In the genomic region with DNA sequence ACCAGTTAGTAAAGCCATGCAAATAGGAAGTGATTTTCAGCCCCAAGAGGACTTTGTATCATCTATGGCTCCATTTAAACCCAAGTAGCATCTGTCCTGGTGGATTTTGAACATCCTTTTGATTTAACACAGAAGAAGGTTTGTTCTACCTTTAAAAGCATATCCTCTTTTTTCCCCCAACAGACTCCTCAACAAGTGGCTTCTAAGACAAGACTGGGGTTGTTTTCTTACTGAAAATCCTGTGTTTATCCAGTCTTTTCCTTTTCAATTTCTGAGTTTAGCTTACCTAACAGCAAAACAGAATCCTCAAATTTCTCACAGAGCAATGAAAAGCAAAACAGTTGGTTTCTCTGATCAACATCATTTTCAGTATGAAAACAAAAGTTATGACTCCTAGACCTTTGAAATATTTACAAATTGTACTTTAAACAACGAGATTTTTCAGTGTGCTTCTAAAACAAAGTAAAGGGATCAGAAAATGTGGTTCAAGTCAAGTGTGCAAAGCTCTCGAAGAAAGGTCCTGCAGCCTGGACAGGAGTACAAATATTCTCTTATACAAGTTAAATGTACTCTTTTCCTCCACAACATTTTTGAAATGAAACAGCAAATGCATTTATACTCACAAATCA, we compare ENCODE assay signal across 9 cellular contexts. TPM values are rescaled to one million over a fixed set of nuclear protein-coding genes. Genes with fewer than 3 reads are reported as not detected.
DNase-seq lines count a peak whose midpoint lies in the region; ATAC-seq, FAIRE-seq and TF ChIP-seq lines count a peak whose summit lies in the region.
"Had no signal": no experiment of that assay in that cellular context is flagged by ENCODE, and none has a peak within 500 bp of the region (broad histone marks: within the 10 kb centered on the region; RNA-seq: fewer than 3 reads in every experiment).

No MANE protein-coding gene starts in this region.

- H3K27ac ChIP-seq in mesodermal cell (ENCODE audit: low read depth, low read length, severe bottlenecking) (peak overlapping the region; percentile 25), aorta (ENCODE audit: low read depth in 1 of 2, low read length in 2 of 2) (no peak overlapping the region)

- no peaks in the 10 kb centered on the region for H3K27me3 Mint-ChIP-seq in stimulated activated naive CD8-positive, alpha-beta T cell treated with anti-CD3 and anti-CD28 coated beads, Interleukin-15, Interleukin-2, amounts not matched to agents 100 ng/mL and 50 ng/mL, for 24 hours

- H3K27ac Mint-ChIP-seq in stimulated activated naive CD8-positive, alpha-beta T cell treated with anti-CD3 and anti-CD28 coated beads, Interleukin-15, Interleukin-2, amounts not matched to agents 100 ng/mL and 50 ng/mL, for 24 hours, result peak overlapping the region; percentile 80

- TF ChIP-seq CTCF in bronchial epithelial cell (IDR thresholded peaks at IDR 0.05; ENCODE audit: insufficient read depth, low read length, severe bottlenecking), result no peak

- H3K9me3 Mint-ChIP-seq in stimulated activated naive CD8-positive, alpha-beta T cell treated with anti-CD3 and anti-CD28 coated beads, Interleukin-15, Interleukin-2, amounts not matched to agents 100 ng/mL and 50 ng/mL, for 24 hours, result no peaks in the 10 kb centered on the region

- no peaks in the 10 kb centered on the region for H3K27me3 ChIP-seq in bronchial epithelial cell (ENCODE audit: control insufficient read depth, insufficient read depth, low read length)
- no peaks in the 10 kb centered on the region for H3K27me3 ChIP-seq in aorta (ENCODE audit: control insufficient read depth in 1 of 2, insufficient read depth in 2 of 2, low read length in 1 of 2)

- no peak for DNase-seq in stimulated activated naive CD8-positive, alpha-beta T cell treated with anti-CD3 and anti-CD28 coated beads, Interleukin-15, Interleukin-2, amounts not matched to agents 100 U/mL and 50 U/mL, for 24 hours
- DNase-seq in bronchial epithelial cell (ENCODE audit: low read depth) (no peak), aorta (no peak), putamen (ENCODE audit: low spot score) (no peak), NCI-H1436 (lab: John Stamatoyannopoulos, UW) (no peak)
- DNase-seq: KG1 had no signal

- H3K4me1 Mint-ChIP-seq in stimulated activated naive CD8-positive, alpha-beta T cell treated with anti-CD3 and anti-CD28 coated beads, Interleukin-15, Interleukin-2, amounts not matched to agents 100 ng/mL and 50 ng/mL, for 24 hours (ENCODE audit: low read depth), result peaks cover 67% of the 10 kb centered on the region

- H3K4me1 ChIP-seq in mesodermal cell (ENCODE audit: control insufficient read depth, insufficient read depth, low read length, poor library complexity, severe bottlenecking) (peaks cover 10% of the 10 kb centered on the region), aorta (ENCODE audit: control insufficient read depth in 1 of 2, insufficient read depth in 2 of 2, low read length in 2 of 2) (no peaks in the 10 kb centered on the region)

- H3K4me3 ChIP-seq in bronchial epithelial cell (ENCODE audit: low read depth, low read length) (peak overlapping the region; percentile 98), mesodermal cell (ENCODE audit: extremely low read depth, insufficient read depth, low read length, poor library complexity, severe bottlenecking) (peak overlapping the region; percentile 97), aorta (ENCODE audit: low read length in 2 of 2) (peak overlapping the region; percentile 14 to 28)

- H3K9me3 ChIP-seq in mesodermal cell (ENCODE audit: control insufficient read depth, low read length) (no peaks in the 10 kb centered on the region), aorta (ENCODE audit: control insufficient read depth, low read length) (no peaks in the 10 kb centered on the region)

- H3K36me3 Mint-ChIP-seq in stimulated activated naive CD8-positive, alpha-beta T cell treated with anti-CD3 and anti-CD28 coated beads, Interleukin-15, Interleukin-2, amounts not matched to agents 100 ng/mL and 50 ng/mL, for 24 hours (ENCODE audit: low read depth), result peaks cover 48% of the 10 kb centered on the region

- intact Hi-C loops in aorta (cut with DNase I), result no loop called here

- ATAC-seq in stimulated activated naive CD8-positive, alpha-beta T cell treated with anti-CD3 and anti-CD28 coated beads, Interleukin-15, Interleukin-2, amounts not matched to agents 100 U/mL and 50 U/mL, for 24 hours, result no peak
- ATAC-seq in aorta (ENCODE audit: low FRiP score), result no peak
- ATAC-seq in HG02798 (IDR thresholded peaks at IDR 0.05; ENCODE audit: poor library complexity, unreplicated experiment), result no peak

- H3K4me3 Mint-ChIP-seq in stimulated activated naive CD8-positive, alpha-beta T cell treated with anti-CD3 and anti-CD28 coated beads, Interleukin-15, Interleukin-2, amounts not matched to agents 100 ng/mL and 50 ng/mL, for 24 hours, result peak overlapping the region; percentile 98

- H3K36me3 ChIP-seq in bronchial epithelial cell (ENCODE audit: control insufficient read depth, insufficient read depth, low read length) (peaks cover 4% of the 10 kb centered on the region), mesodermal cell (ENCODE audit: control insufficient read depth, insufficient read depth, low read length) (peaks cover 34% of the 10 kb centered on the region), aorta (ENCODE audit: control insufficient read depth in 1 of 2, insufficient read depth in 2 of 2, low read length in 1 of 2) (no peaks in the 10 kb centered on the region)

- no peak for FAIRE-seq in bronchial epithelial cell (lab: Jason Lieb, UNC)

- WGBS in mesodermal cell (ENCODE audit: insufficient coverage in 2 of 2), 2 experiments, result 80 to 90% methylated on average over 1 of the region's 2 CpGs
- 17 to 43% methylated on average over 2 of the region's 2 CpGs for WGBS in aorta, 2 donors

RNA-seq across cellular contexts. Expression of gene PHLDA1, which starts 2.8 kb away (rescaled TPM):
- total RNA-seq in bronchial epithelial cell (16.9 and 27.9 TPM in 2 replicates), aorta (10 to 100 TPM; 16.6 to 25.9 TPM)
- 63.2 TPM for polyA plus RNA-seq in mesodermal cell (2013, experiment 1 of 2)
- 59.5 TPM for polyA plus RNA-seq in mesodermal cell (2013, experiment 2 of 2)
- polyA plus RNA-seq in aorta, result 10 to 100 TPM in 1 of 2 donors, 1 to 10 TPM in 1; 9.0 to 26.9 TPM

RNA-seq across cellular contexts. Expression of gene NAP1L1, which starts 55.7 kb away (rescaled TPM):
- total RNA-seq in bronchial epithelial cell (160 and 166 TPM in 2 replicates), aorta (100 to 1,000 TPM; 312 to 371 TPM)
- polyA plus RNA-seq in mesodermal cell (2013, experiment 1 of 2), result 1,118 TPM
- polyA plus RNA-seq in mesodermal cell (2013, experiment 2 of 2), result 1,260 TPM
- 100 to 1,000 TPM; 320 to 668 TPM for polyA plus RNA-seq in aorta

Comparison
In these comparisons a context has a peak if more than half of its experiments do, and no peak if none do; other contexts are left out.
1. H3K4me3 ChIP-seq: peak in every context shown above with its lines; median percentile 98 in bronchial epithelial cell; 97 in mesodermal cell; 21 in aorta.